8 cellular contexts compared by ENCODE assay signal in the genomic region with DNA sequence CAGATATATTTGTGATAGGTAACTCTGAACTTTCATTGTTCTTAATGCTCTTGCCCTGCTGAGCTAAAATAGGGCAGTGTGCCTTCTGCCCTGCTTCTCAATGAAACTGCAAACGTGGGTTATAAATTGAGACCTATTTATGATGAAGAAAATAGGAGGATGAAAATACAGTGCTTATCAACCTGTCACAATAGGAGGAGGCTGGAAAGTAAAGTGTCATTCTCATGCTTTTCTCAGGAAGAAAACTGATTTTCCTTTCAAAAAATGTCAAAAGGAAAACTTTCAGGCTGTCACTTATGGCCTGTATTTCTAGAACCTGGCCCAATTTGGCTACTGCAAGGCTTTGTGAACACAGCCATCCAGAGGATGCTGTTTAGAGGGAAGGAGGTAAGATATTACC.
"Had no signal": no experiment of that assay in that cellular context is flagged by ENCODE, and none has a peak within 500 bp of the region (broad histone marks: within the 10 kb centered on the region; RNA-seq: fewer than 3 reads in every experiment).

No MANE protein-coding gene starts in this region.

- H3K36me3 ChIP-seq: HAP-1 had no signal

- H3K9me3 ChIP-seq: HAP-1 had no signal

- H3K4me3 ChIP-seq: GM23248, GM23338, HAP-1 had no signal

- H3K27ac ChIP-seq: GM23248 had no signal

- H3K4me2 ChIP-seq: GM23338 had no signal

- H3K9ac ChIP-seq: GM23248 had no signal

- DNase-seq: GM23248, GOT3, H7, H9, HCEC 1CT, HFFc6 had no signal

- H2AFZ ChIP-seq: GM23248, GM23338 had no signal
